ENCODE assay signal across 28 cellular contexts in genomic region chr10:68861253-68861652, GRCh38. TPM values are rescaled to one million over a fixed set of nuclear protein-coding genes. Genes with fewer than 3 reads are reported as not detected.
A peak's percentile ranks its signal among the peaks of the same experiment; 100 is the strongest.
DNase-seq lines count a peak whose midpoint lies in the region; ATAC-seq, FAIRE-seq and TF ChIP-seq lines count a peak whose summit lies in the region.
"Had no signal": no experiment of that assay in that cellular context is flagged by ENCODE, and none has a peak within 500 bp of the region (broad histone marks: within the 10 kb centered on the region; RNA-seq: fewer than 3 reads in every experiment).

No MANE protein-coding gene starts in this region.

- no peak overlapping the region for H3K4me3 Mint-ChIP-seq in astrocyte (ENCODE audit: unreplicated experiment)
- H3K4me3 Mint-ChIP-seq in activated T-cell treated with anti-CD3 and anti-CD28 coated beads, Interleukin-2, amount 50 U/mL, for 24 hours, result no peak overlapping the region
- H3K4me3 Mint-ChIP-seq: activated naive CD8-positive, alpha-beta T cell; activated T-helper 17 cell treated with anti-CD3 and anti-CD28 coated beads, Interleukin-2, amount 50 U/mL, for 72 hours; brain; HFFc6; nephron had no signal

- H3K9ac ChIP-seq in HepG2 (ENCODE audit: insufficient read depth, low read depth, low read length), result no peak overlapping the region
- H3K9ac ChIP-seq in astrocyte (ENCODE audit: low read length), result no peak overlapping the region
- H3K9ac ChIP-seq: BLaER1 treated with 17β-estradiol and CSF1 and Interleukin-3, amounts not matched to agents 10 nM and 100 nM; SK-N-SH had no signal

- H3K4me1 Mint-ChIP-seq in astrocyte (ENCODE audit: low read depth, unreplicated experiment), result no peaks in the 10 kb centered on the region
- peaks cover 3% of the 10 kb centered on the region for H3K4me1 Mint-ChIP-seq in activated T-cell treated with anti-CD3 and anti-CD28 coated beads, Interleukin-2, amount 50 U/mL, for 24 hours (ENCODE audit: low read depth)
- H3K4me1 Mint-ChIP-seq: activated T-helper 17 cell treated with anti-CD3 and anti-CD28 coated beads, Interleukin-2, amount 50 U/mL, for 72 hours; nephron had no signal

- peaks cover 2% of the 10 kb centered on the region for H3K27me3 Mint-ChIP-seq in astrocyte (ENCODE audit: low read depth, unreplicated experiment)
- no peaks in the 10 kb centered on the region for H3K27me3 Mint-ChIP-seq in activated T-cell treated with anti-CD3 and anti-CD28 coated beads, Interleukin-2, amount 50 U/mL, for 24 hours
- H3K27me3 Mint-ChIP-seq: activated naive CD8-positive, alpha-beta T cell had no signal

- FAIRE-seq in HepG2 (lab: Jason Lieb, UNC), result no peak
- no peak for FAIRE-seq in astrocyte (lab: Jason Lieb, UNC)
- FAIRE-seq: pancreas had no signal

- TF ChIP-seq CTCF in HepG2 (CRISPR knock-in tag; IDR thresholded peaks at IDR 0.05), result no peak
- no peak for TF ChIP-seq CTCF in right lobe of liver (IDR thresholded peaks at IDR 0.05)
- no peak for TF ChIP-seq CTCF in astrocyte (IDR thresholded peaks at IDR 0.05; ENCODE audit: insufficient read depth, low read depth, low read length)

- 92% methylated on average over 5 of the region's 5 CpGs for WGBS in HepG2 (ENCODE audit: low lambda C conversion rate)
- WGBS in right lobe of liver (ENCODE audit: insufficient coverage, low coverage, low lambda C conversion rate, missing lambda C conversion rate), result 84% methylated on average over 4 of the region's 5 CpGs

- in situ Hi-C loops in HepG2 (cut with HindIII; ENCODE audit: extremely low pct_ligation_motif_present, low pct_unique_long_range_greater_than_20kb), result no loop called here

- H3K79me2 ChIP-seq in HepG2 (ENCODE audit: insufficient read depth, low read length) (no peaks in the 10 kb centered on the region), astrocyte (ENCODE audit: insufficient read depth, low read length) (no peaks in the 10 kb centered on the region)

- H3K4me2 ChIP-seq in HepG2 (ENCODE audit: low read depth, low read length), result no peak overlapping the region
- no peak overlapping the region for H3K4me2 ChIP-seq in astrocyte (ENCODE audit: low read length)
- H3K4me2 ChIP-seq: BLaER1 treated with 17β-estradiol and CSF1 and Interleukin-3, amounts not matched to agents 10 nM and 100 nM; SK-N-SH had no signal

- TF ChIP-seq EP300 in HepG2 (IDR thresholded peaks at IDR 0.05; ENCODE audit: low read depth in 2 of 2, low read length in 2 of 2) (no peak), HepG2 (CRISPR knock-in tag; IDR thresholded peaks at IDR 0.05; ENCODE audit: borderline replicate concordance) (no peak)

- DNase-seq in HepG2 (ENCODE audit: low spot score), result no peak
- no peak for DNase-seq in right lobe of liver
- DNase-seq in astrocyte (ENCODE audit: low read depth), result peak; percentile 16
- peak; percentile 6 for DNase-seq in fibroblast of gingiva (ENCODE audit: low read depth)
- no peak for DNase-seq in NCI-H774 (lab: John Stamatoyannopoulos, UW)
- DNase-seq in activated T-cell treated with anti-CD3 and anti-CD28 coated beads, Interleukin-2, amount 50 U/mL, for 24 hours, result no peak
- no peak for DNase-seq in RPMI8226
- DNase-seq: ACHN; GDM1; heart right ventricle; HFFc6; left ventricle myocardium inferior; NCI-H1105; NCI-H2029; NCI-H446; NK-92 treated with Interleukin-12 subunit alpha and Interleukin-12 subunit beta, amount 100 ng/mL, for 24 hours; pancreas; SK-N-SH; upper lobe of left lung had no signal

- H3K4me3 ChIP-seq in HepG2 (replicated peaks in 1 of 3; ENCODE audit: insufficient read depth in 1 of 3, low read depth in 2 of 3, low read length in 3 of 3), result no peak overlapping the region
- no peak overlapping the region for H3K4me3 ChIP-seq in right lobe of liver
- no peak overlapping the region for H3K4me3 ChIP-seq in astrocyte (ENCODE audit: insufficient read depth, low read depth, low read length)
- H3K4me3 ChIP-seq: coronary artery, heart right ventricle, left ventricle myocardium inferior, pancreas, upper lobe of left lung had no signal

- no peak for TF ChIP-seq RAD21 in HepG2 (CRISPR knock-in tag; IDR thresholded peaks at IDR 0.05)

- H4K20me1 ChIP-seq in HepG2 (ENCODE audit: insufficient read depth, low read length) (no peaks in the 10 kb centered on the region), astrocyte (ENCODE audit: insufficient read depth, low read length) (no peaks in the 10 kb centered on the region)
- H4K20me1 ChIP-seq: BLaER1 treated with 17β-estradiol and CSF1 and Interleukin-3, amounts not matched to agents 10 nM and 100 nM had no signal

- POLR2A ChIA-PET in HepG2 (lab: Yijun Ruan, JAX), result no interaction called here

- H3K9me3 ChIP-seq in HepG2 (ENCODE audit: low read length) (peaks cover 18% of the 10 kb centered on the region), right lobe of liver (no peaks in the 10 kb centered on the region), astrocyte (ENCODE audit: insufficient read depth, low read depth, low read length) (peaks cover 14% of the 10 kb centered on the region)
- H3K9me3 ChIP-seq: pancreas, SK-N-SH had no signal

- H3K36me3 ChIP-seq in HepG2 (replicated peaks in 1 of 2; ENCODE audit: control insufficient read depth in 1 of 2, insufficient read depth in 2 of 2, low read length in 2 of 2), result no peaks in the 10 kb centered on the region
- H3K36me3 ChIP-seq in right lobe of liver, result no peaks in the 10 kb centered on the region
- H3K36me3 ChIP-seq in astrocyte (ENCODE audit: insufficient read depth, low read length), result no peaks in the 10 kb centered on the region
- H3K36me3 ChIP-seq: heart right ventricle, left ventricle myocardium inferior, pancreas, upper lobe of left lung had no signal

- CTCF ChIA-PET in HepG2 (lab: Yijun Ruan, JAX; ENCODE audit: low intra/inter-chr PET ratio, low total read pairs), result no interaction called here

- intact Hi-C loops in HepG2 (cut with micrococcal nuclease; ENCODE audit: unreplicated experiment), result no loop called here
- intact Hi-C loops in right lobe of liver (cut with DNase I), result no loop called here

- H3K27ac ChIP-seq in HepG2 (ENCODE audit: extremely low read length, insufficient read depth, low read length), result no peak overlapping the region
- no peak overlapping the region for H3K27ac ChIP-seq in right lobe of liver
- no peak overlapping the region for H3K27ac ChIP-seq in astrocyte (ENCODE audit: low read depth, low read length)
- H3K27ac ChIP-seq: BLaER1 treated with 17β-estradiol and CSF1 and Interleukin-3, amounts not matched to agents 10 nM and 100 nM; coronary artery; heart right ventricle; left ventricle myocardium inferior; pancreas; upper lobe of left lung; VCaP had no signal

- H3K4me1 ChIP-seq in HepG2 (ENCODE audit: insufficient read depth, low read length) (no peaks in the 10 kb centered on the region), right lobe of liver (no peaks in the 10 kb centered on the region), astrocyte (ENCODE audit: insufficient read depth, low read length) (no peaks in the 10 kb centered on the region)
- H3K4me1 ChIP-seq: BLaER1 treated with 17β-estradiol and CSF1 and Interleukin-3, amounts not matched to agents 10 nM and 100 nM; heart right ventricle; left ventricle myocardium inferior; pancreas; upper lobe of left lung had no signal

- no peaks in the 10 kb centered on the region for H3K27me3 ChIP-seq in HepG2 (ENCODE audit: control insufficient read depth in 1 of 2, insufficient read depth in 2 of 2, low read length in 2 of 2)
- H3K27me3 ChIP-seq in right lobe of liver, result no peaks in the 10 kb centered on the region
- H3K27me3 ChIP-seq in astrocyte (ENCODE audit: insufficient read depth, low read length), result peaks cover 5% of the 10 kb centered on the region
- H3K27me3 ChIP-seq: BLaER1 treated with 17β-estradiol and CSF1 and Interleukin-3, amounts not matched to agents 10 nM and 100 nM; pancreas; upper lobe of left lung had no signal

- no peak overlapping the region for H3K27ac Mint-ChIP-seq in astrocyte (ENCODE audit: unreplicated experiment)
- H3K27ac Mint-ChIP-seq in activated T-cell treated with anti-CD3 and anti-CD28 coated beads, Interleukin-2, amount 50 U/mL, for 24 hours, result no peak overlapping the region
- H3K27ac Mint-ChIP-seq: activated naive CD8-positive, alpha-beta T cell; activated T-helper 17 cell treated with anti-CD3 and anti-CD28 coated beads, Interleukin-2, amount 50 U/mL, for 72 hours; brain; HFFc6; nephron had no signal

- peaks cover 34% of the 10 kb centered on the region for H3K9me3 Mint-ChIP-seq in astrocyte (ENCODE audit: unreplicated experiment)
- H3K9me3 Mint-ChIP-seq in activated T-cell treated with anti-CD3 and anti-CD28 coated beads, Interleukin-2, amount 50 U/mL, for 24 hours, result peaks cover 33% of the 10 kb centered on the region

- H2AFZ ChIP-seq in HepG2 (ENCODE audit: low read length), result no peak overlapping the region
- H2AFZ ChIP-seq in astrocyte (ENCODE audit: low read depth, low read length), result no peak overlapping the region

- ATAC-seq in HepG2 (no peak), right lobe of liver (no peak), GM19397 (IDR thresholded peaks at IDR 0.05; ENCODE audit: unreplicated experiment) (no peak)
- ATAC-seq: activated T-helper 17 cell treated with anti-CD3 and anti-CD28 coated beads, Interleukin-2, amount 50 U/mL, for 72 hours; heart right ventricle; pancreas; sciatic nerve had no signal

- no TSS peak for BruUV-seq in HepG2 (replicated peaks; lab: Mats Ljungman, UMichigan)

- peaks cover 7% of the 10 kb centered on the region for H3K36me3 Mint-ChIP-seq in astrocyte (ENCODE audit: low read depth, unreplicated experiment)
- H3K36me3 Mint-ChIP-seq in activated T-cell treated with anti-CD3 and anti-CD28 coated beads, Interleukin-2, amount 50 U/mL, for 24 hours (ENCODE audit: low read depth), result peaks cover 4% of the 10 kb centered on the region

- TF ChIP-seq POLR2A in HepG2 (IDR thresholded peaks at IDR 0.05; ENCODE audit: insufficient read depth in 1 of 2, low read depth in 2 of 2, low read length in 2 of 2) (no peak), right lobe of liver (IDR thresholded peaks at IDR 0.05) (no peak)

RNA-seq across cellular contexts. Expression of gene STOX1, which starts 33.9 kb away (rescaled TPM):
- total RNA-seq in HepG2 (2016; rRNA removed; fragmentation: Illumina TruSeq; extraction: Trizol), result 6.0 and 9.4 TPM in 2 replicates
- 3.1 and 3.8 TPM in 2 replicates for total RNA-seq in HepG2 (2016; cell fraction: cytosol; rRNA removed; fragmentation: Illumina TruSeq; extraction: Trizol; ENCODE audit: low read depth)
- total RNA-seq in HepG2 (2016; cell fraction: insoluble cytoplasmic fraction; rRNA removed; fragmentation: Illumina TruSeq; extraction: Trizol), result 5.8 and 8.1 TPM in 2 replicates
- total RNA-seq in HepG2 (2016; cell fraction: membrane; rRNA removed; fragmentation: Illumina TruSeq; extraction: Trizol), result 5.7 and 6.4 TPM in 2 replicates
- 3.4 and 4.5 TPM in 2 replicates for total RNA-seq in HepG2 (2016; cell fraction: nucleus; rRNA removed; fragmentation: Illumina TruSeq; extraction: Trizol)
- 1.8 and 2.5 TPM in 2 replicates for polyA plus RNA-seq in HepG2 (2011; rRNA removed)
- 0.95 and 1.6 TPM in 2 replicates for polyA plus RNA-seq in HepG2 (2011; cell fraction: cytosol; rRNA removed)
- 0.58 and 0.88 TPM in 2 replicates for polyA plus RNA-seq in HepG2 (2011; cell fraction: nucleus; rRNA removed)
- polyA plus RNA-seq in HepG2 (2012), result 2.4 and 4.0 TPM in 2 replicates
- polyA plus RNA-seq in HepG2 (2016; cell fraction: cytosol; fragmentation: Illumina TruSeq; extraction: Trizol; ENCODE audit: low read depth), result 2.3 and 2.4 TPM in 2 replicates
- polyA plus RNA-seq in HepG2 (2016; cell fraction: insoluble cytoplasmic fraction; fragmentation: Illumina TruSeq; extraction: Trizol; ENCODE audit: low read depth), result 7.0 and 7.2 TPM in 2 replicates
- 3.8 and 3.9 TPM in 2 replicates for polyA plus RNA-seq in HepG2 (2016; cell fraction: membrane; fragmentation: Illumina TruSeq; extraction: Trizol; ENCODE audit: low read depth)
- polyA plus RNA-seq in HepG2 (2016; cell fraction: nucleus; fragmentation: Illumina TruSeq; extraction: Trizol; ENCODE audit: insufficient read depth, low read depth), result 4.6 and 5.2 TPM in 2 replicates
- 1.1 and 1.4 TPM in 2 replicates for polyA minus RNA-seq in HepG2 (2011; rRNA and poly(A)+ RNA removed; ENCODE audit: low replicate concordance)
- polyA minus RNA-seq in HepG2 (2011; cell fraction: cytosol; rRNA and poly(A)+ RNA removed), result 3.6 and 3.7 TPM in 2 replicates
- 2.2 and 3.5 TPM in 2 replicates for polyA minus RNA-seq in HepG2 (2011; cell fraction: nucleus; rRNA and poly(A)+ RNA removed)
- under 1 TPM in 5 of 6 experiments, not detected in 1; 0.12 to 0.81 (median 0.20) TPM for total RNA-seq in right lobe of liver
- total RNA-seq in astrocyte, result 0.12 and 0.25 TPM in 2 replicates

RNA-seq across cellular contexts. Expression of gene DDX50, which starts 39.9 kb away (rescaled TPM):
- total RNA-seq in HepG2 (2016; rRNA removed; fragmentation: Illumina TruSeq; extraction: Trizol) (38.2 and 56.3 TPM in 2 replicates), right lobe of liver (10 to 100 TPM in 4 of 6 experiments, 1 to 10 TPM in 2; 7.4 to 12.4 (median 11.2) TPM), astrocyte (34.2 and 37.1 TPM in 2 replicates)
- total RNA-seq in HepG2 (2016; cell fraction: cytosol; rRNA removed; fragmentation: Illumina TruSeq; extraction: Trizol; ENCODE audit: low read depth), result 16.6 and 20.4 TPM in 2 replicates
- 37.0 and 56.8 TPM in 2 replicates for total RNA-seq in HepG2 (2016; cell fraction: insoluble cytoplasmic fraction; rRNA removed; fragmentation: Illumina TruSeq; extraction: Trizol)
- 24.5 and 27.0 TPM in 2 replicates for total RNA-seq in HepG2 (2016; cell fraction: membrane; rRNA removed; fragmentation: Illumina TruSeq; extraction: Trizol)
- 22.3 and 24.6 TPM in 2 replicates for total RNA-seq in HepG2 (2016; cell fraction: nucleus; rRNA removed; fragmentation: Illumina TruSeq; extraction: Trizol)
- polyA plus RNA-seq in HepG2 (2011; rRNA removed), result 15.6 and 19.0 TPM in 2 replicates
- polyA plus RNA-seq in HepG2 (2011; cell fraction: cytosol; rRNA removed), result 12.3 and 16.8 TPM in 2 replicates
- 4.8 and 6.0 TPM in 2 replicates for polyA plus RNA-seq in HepG2 (2011; cell fraction: nucleus; rRNA removed)
- 20.8 and 24.9 TPM in 2 replicates for polyA plus RNA-seq in HepG2 (2012)
- polyA plus RNA-seq in HepG2 (2016; cell fraction: cytosol; fragmentation: Illumina TruSeq; extraction: Trizol; ENCODE audit: low read depth), result 6.2 and 7.1 TPM in 2 replicates
- polyA plus RNA-seq in HepG2 (2016; cell fraction: insoluble cytoplasmic fraction; fragmentation: Illumina TruSeq; extraction: Trizol; ENCODE audit: low read depth), result 36.2 and 40.9 TPM in 2 replicates
- 11.5 and 13.8 TPM in 2 replicates for polyA plus RNA-seq in HepG2 (2016; cell fraction: membrane; fragmentation: Illumina TruSeq; extraction: Trizol; ENCODE audit: low read depth)
- polyA plus RNA-seq in HepG2 (2016; cell fraction: nucleus; fragmentation: Illumina TruSeq; extraction: Trizol; ENCODE audit: insufficient read depth, low read depth), result 18.0 and 19.8 TPM in 2 replicates
- 10.3 and 11.2 TPM in 2 replicates for polyA minus RNA-seq in HepG2 (2011; rRNA and poly(A)+ RNA removed; ENCODE audit: low replicate concordance)
- polyA minus RNA-seq in HepG2 (2011; cell fraction: cytosol; rRNA and poly(A)+ RNA removed), result 14.9 and 18.9 TPM in 2 replicates
- polyA minus RNA-seq in HepG2 (2011; cell fraction: nucleus; rRNA and poly(A)+ RNA removed), result 13.7 and 14.5 TPM in 2 replicates

Comparison
In these comparisons a context has a peak if more than half of its experiments do, and no peak if none do; other contexts are left out.
1. DNase-seq: peak in astrocyte (single experiment) and fibroblast of gingiva (single experiment); none in HepG2 (single experiment), right lobe of liver (0 of 3), NCI-H774 (single experiment), activated T-cell treated with anti-CD3 and anti-CD28 coated beads, Interleukin-2, amount 50 U/mL, for 24 hours (single experiment) and RPMI8226 (single experiment).